Comparison of ENCODE assay signal across 19 cellular contexts in the genomic region with DNA sequence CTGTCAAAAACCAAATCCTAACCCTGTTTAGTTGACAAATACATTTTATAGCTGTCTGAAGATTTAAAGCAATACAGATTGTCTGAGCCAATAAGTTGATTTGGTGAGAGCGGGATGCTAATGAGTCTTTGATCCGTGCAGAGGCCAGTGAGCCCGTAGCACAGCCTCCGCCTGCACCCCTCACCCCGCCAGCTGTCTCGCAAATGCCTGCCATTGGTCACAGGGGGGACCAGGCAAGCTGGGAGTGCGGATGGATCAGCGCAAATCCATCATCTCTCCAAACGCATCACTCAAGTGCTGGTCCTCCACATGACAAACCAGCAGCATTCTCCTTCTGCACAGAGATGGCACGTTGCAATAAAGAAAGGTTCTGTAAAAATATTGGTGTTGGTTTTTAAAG.
"Had no signal": no experiment of that assay in that cellular context is flagged by ENCODE, and none has a peak within 500 bp of the region (broad histone marks: within the 10 kb centered on the region; RNA-seq: fewer than 3 reads in every experiment).

No MANE protein-coding gene starts in this region.

- ATAC-seq: activated CD8-positive, alpha-beta T cell treated with anti-CD3 and anti-CD28 coated beads for 36 hours; activated T-helper 17 cell treated with anti-CD3 and anti-CD28 coated beads, Interleukin-2, amount 50 U/mL, for 72 hours; effector memory CD8-positive, alpha-beta T cell; foreskin keratinocyte; right cardiac atrium had no signal

- H3K9me3 ChIP-seq: prostate gland, vagina had no signal

- H3K4me3 ChIP-seq: cardiac muscle cell, prostate gland, skin epidermis, vagina had no signal

- DNase-seq: activated B cell treated with CpG ODN at 0.5 μM for 24 hours; activated CD4-positive, alpha-beta T cell treated with anti-CD3 and anti-CD28 coated beads for 4 hours; activated CD8-positive, alpha-beta T cell treated with anti-CD3 and anti-CD28 coated beads for 36 hours; activated naive CD4-positive, alpha-beta T cell; activated naive CD8-positive, alpha-beta T cell treated with anti-CD3 and anti-CD28 coated beads for 36 hours; activated T-cell treated with anti-CD3 and anti-CD28 coated beads, Interleukin-2, amount 50 U/mL, for 1 hour; amniotic stem cell; effector memory CD8-positive, alpha-beta T cell; foreskin keratinocyte; hippocampal formation; midbrain; right cardiac atrium; T-helper 2 cell had no signal

- H3K4me1 ChIP-seq: foreskin keratinocyte, prostate gland, vagina had no signal

- H3K27me3 ChIP-seq: cardiac muscle cell, foreskin keratinocyte, vagina had no signal

- H3K27ac ChIP-seq: cardiac muscle cell, epithelial cell of prostate, foreskin keratinocyte, prostate gland, skin epidermis, vagina had no signal

- H3K36me3 ChIP-seq: cardiac muscle cell, prostate gland, vagina had no signal
